Comparison of ENCODE assay signal across 18 cellular contexts in genomic region chr11:69132301-69132670, GRCh38. TPM values are rescaled to one million over a fixed set of nuclear protein-coding genes. Genes with fewer than 3 reads are reported as not detected.
DNase-seq lines count a peak whose midpoint lies in the region; ATAC-seq, FAIRE-seq and TF ChIP-seq lines count a peak whose summit lies in the region.
"Had no signal": no experiment of that assay in that cellular context is flagged by ENCODE, and none has a peak within 500 bp of the region (broad histone marks: within the 10 kb centered on the region; RNA-seq: fewer than 3 reads in every experiment).

No MANE protein-coding gene starts in this region.

- no TSS peak for BruUV-seq in IMR-90 (replicated peaks; lab: Mats Ljungman, UMichigan)

- H4K8ac ChIP-seq in IMR-90 (ENCODE audit: low read depth in 2 of 2, low read length in 2 of 2): no peak overlapping the region
- peak overlapping the region; percentile 29 for H4K8ac ChIP-seq in neuronal stem cell (ENCODE audit: low read depth, low read length)

- H3K9me1 ChIP-seq in IMR-90 (ENCODE audit: insufficient read depth, low read length): no peaks in the 10 kb centered on the region

- CTCF ChIA-PET in A549 (lab: Yijun Ruan, JAX): interaction anchor here (0.6 to 4.2 kb wide), 62 partner anchors 8 to 542 kb away, joined by 3 to 55 read pairs (median 5); partner anchors contain the start of genes CCND1, MYEOV and SMIM38
- CTCF ChIA-PET in IMR-90 (lab: Yijun Ruan, JAX): interaction anchor here (0.5 to 1.5 kb wide), 15 partner anchors 8 to 673 kb away, joined by 3 to 6 read pairs (median 3); partner anchors contain the start of gene MYEOV

- no peak overlapping the region for H4K5ac ChIP-seq in IMR-90 (ENCODE audit: low read depth, low read length)

- H4K91ac ChIP-seq in IMR-90 (ENCODE audit: insufficient read depth, low read depth, low read length) (peak overlapping the region; percentile 21; the same call in 1 of the 2 replicates), neuronal stem cell (ENCODE audit: low read depth, low read length, poor library complexity) (no peak overlapping the region)

- intact Hi-C loops in IMR-90 (cut with micrococcal nuclease) (loop anchor here (10.0 kb wide), 1 partner anchor 163 kb away; the partner anchor contains the start of gene MYEOV), ascending aorta (cut with DNase I) (loop anchor here (5.0 kb wide), 3 partner anchors 35 to 410 kb away; no protein-coding TSS in a partner anchor), heart left ventricle (cut with DNase I) (loop anchor here in 6 of 10 donors (5.0 to 10.0 kb wide), 9 partner anchors 73 to 510 kb away; partner anchors contain the start of genes MYEOV (in 3 of the 6) and CCND1 (in 1 of the 6)), posterior vena cava (cut with DNase I) (no loop called here)

- no peak for FAIRE-seq in A549 (lab: Jason Lieb, UNC)
- FAIRE-seq: D721Med had no signal

- H2BK5ac ChIP-seq in IMR-90 (ENCODE audit: low read depth, low read length, poor library complexity, severe bottlenecking) (no peak overlapping the region), neuronal stem cell (ENCODE audit: low read length) (peak overlapping the region; percentile 96)

- H3K56ac ChIP-seq in IMR-90 (ENCODE audit: extremely low read depth, insufficient read depth, low read length): no peak overlapping the region

- no peak for DNase-seq in A549 (ENCODE audit: low read depth in 1 of 2, low spot score in 1 of 2)
- DNase-seq in IMR-90: no peak
- DNase-seq in ascending aorta (ENCODE audit: low spot score in 2 of 2): no peak
- no peak for DNase-seq in neuronal stem cell (ENCODE audit: low spot score)
- no peak for DNase-seq in heart left ventricle
- DNase-seq in posterior vena cava (ENCODE audit: low spot score): no peak
- DNase-seq in stimulated activated naive CD8-positive, alpha-beta T cell treated with anti-CD3 and anti-CD28 coated beads, Interleukin-15, Interleukin-2, amounts not matched to agents 100 U/mL and 50 U/mL, for 24 hours: no peak
- DNase-seq: AML-193; GF-D8; Kasumi-1; NCI-H1694; NCI-H774; NK-92 treated with Interleukin-12 subunit alpha and Interleukin-12 subunit beta, amount 100 ng/mL, for 24 hours had no signal

- H3K23ac ChIP-seq in IMR-90 (ENCODE audit: low read depth, low read length): no peak overlapping the region
- peak overlapping the region; percentile 37 for H3K23ac ChIP-seq in neuronal stem cell (ENCODE audit: low read depth, low read length, poor library complexity)

- H2BK15ac ChIP-seq in IMR-90 (ENCODE audit: low read depth, low read length) (no peak overlapping the region), neuronal stem cell (ENCODE audit: low read length) (no peak overlapping the region)

- H2AK5ac ChIP-seq in IMR-90 (ENCODE audit: low read depth, low read length) (peak overlapping the region; percentile 76), neuronal stem cell (ENCODE audit: low read depth, low read length) (peak overlapping the region; percentile 100)

- H3K4me1 ChIP-seq in A549 (peaks cover 15% of the 10 kb centered on the region), IMR-90 (ENCODE audit: control insufficient read depth, insufficient read depth, low read length) (no peaks in the 10 kb centered on the region), ascending aorta (peaks cover 0 to 16% of the 10 kb centered on the region in 2 donors), neuronal stem cell (ENCODE audit: control insufficient read depth in 2 of 2, insufficient read depth in 1 of 2, low read depth in 1 of 2, low read length in 2 of 2) (peaks cover 2 to 8% of the 10 kb centered on the region in 2 donors), heart left ventricle (peaks cover 0 to 19% (median 14%) of the 10 kb centered on the region in 12 donors)

- no peak for TF ChIP-seq EP300 in A549 (IDR thresholded peaks at IDR 0.05)

- H3K9me3 ChIP-seq in A549: peaks cover 28% of the 10 kb centered on the region
- peaks cover 3% of the 10 kb centered on the region for H3K9me3 ChIP-seq in IMR-90 (ENCODE audit: control insufficient read depth, insufficient read depth, low read length)
- no peaks in the 10 kb centered on the region for H3K9me3 ChIP-seq in ascending aorta
- peaks cover 10 to 11% of the 10 kb centered on the region in 2 donors for H3K9me3 ChIP-seq in neuronal stem cell (replicated peaks in 1 of 2; ENCODE audit: control insufficient read depth in 2 of 2, insufficient read depth in 1 of 2, low read depth in 1 of 2, low read length in 2 of 2)
- peaks cover 0 to 25% (median 3%) of the 10 kb centered on the region in 12 donors for H3K9me3 ChIP-seq in heart left ventricle

- 0 out of 2 replicates have a peak overlapping the region, but pooled peaks have one; percentile 5 for H3K14ac ChIP-seq in IMR-90 (replicated peaks; ENCODE audit: low read depth, low read length)
- no peak overlapping the region for H3K14ac ChIP-seq in neuronal stem cell (ENCODE audit: low read length)

- no peaks in the 10 kb centered on the region for H3K36me3 ChIP-seq in IMR-90 (ENCODE audit: control insufficient read depth, insufficient read depth, low read length)
- peaks cover 4% of the 10 kb centered on the region in 2 donors for H3K36me3 ChIP-seq in ascending aorta
- H3K36me3 ChIP-seq in neuronal stem cell (replicated peaks in 1 of 2; ENCODE audit: control insufficient read depth in 2 of 2, insufficient read depth in 2 of 2, low read length in 2 of 2): peaks cover 0 to 2% of the 10 kb centered on the region in 2 donors
- H3K36me3 ChIP-seq in heart left ventricle: no peaks in the 10 kb centered on the region

- in situ Hi-C loops in IMR-90 (cut with MboI; ENCODE audit: low sequenced_read_pairs): no loop called here

- no peak for ATAC-seq in A549
- no peak for ATAC-seq in IMR-90 (ENCODE audit: low read depth)
- ATAC-seq in heart left ventricle: no peak
- ATAC-seq in HG03460 (IDR thresholded peaks at IDR 0.05; ENCODE audit: unreplicated experiment): no peak
- no peak for ATAC-seq in stimulated activated naive CD8-positive, alpha-beta T cell treated with anti-CD3 and anti-CD28 coated beads, Interleukin-15, Interleukin-2, amounts not matched to agents 100 U/mL and 50 U/mL, for 24 hours

- H3K79me1 ChIP-seq in IMR-90 (ENCODE audit: low read depth in 1 of 2, low read length in 2 of 2): no peaks in the 10 kb centered on the region
- no peaks in the 10 kb centered on the region for H3K79me1 ChIP-seq in neuronal stem cell (ENCODE audit: low read depth, low read length)

- H3K4ac ChIP-seq in IMR-90 (ENCODE audit: low read depth, low read length) (0 out of 2 replicates have a peak overlapping the region, but pooled peaks have one; percentile 56), neuronal stem cell (ENCODE audit: low read length) (peak overlapping the region; percentile 5)

- H3K18ac ChIP-seq in IMR-90 (ENCODE audit: low read depth, low read length) (no peak overlapping the region), neuronal stem cell (ENCODE audit: low read length) (peak overlapping the region; percentile 93)

- H3K27me3 ChIP-seq in IMR-90 (ENCODE audit: control insufficient read depth, insufficient read depth, low read length) (no peaks in the 10 kb centered on the region), ascending aorta (no peaks in the 10 kb centered on the region), neuronal stem cell (ENCODE audit: control insufficient read depth in 3 of 3, insufficient read depth in 3 of 3, low read depth in 1 of 3, low read length in 3 of 3) (no peaks in the 10 kb centered on the region), heart left ventricle (no peaks in the 10 kb centered on the region)

- peak overlapping the region; percentile 87 for H2BK12ac ChIP-seq in neuronal stem cell (ENCODE audit: low read length)

- peak overlapping the region; percentile 67 for H2BK120ac ChIP-seq in IMR-90 (ENCODE audit: low read depth, low read length)
- peak overlapping the region; percentile 29 for H2BK120ac ChIP-seq in neuronal stem cell (ENCODE audit: low read depth, low read length)

- H2AFZ ChIP-seq in IMR-90 (replicated peaks; ENCODE audit: low read length, poor library complexity) (peak overlapping the region; percentile 90), neuronal stem cell (ENCODE audit: low read length) (no peak overlapping the region)

- TF ChIP-seq RAD21 in A549 (conservative IDR thresholded peaks at IDR 0.05 in 1 of 2, IDR thresholded peaks at IDR 0.05 in 1 of 2) (no peak), IMR-90 (IDR thresholded peaks at IDR 0.05; ENCODE audit: low read length) (no peak)

- POLR2A ChIA-PET in A549 (lab: Yijun Ruan, JAX): interaction anchor here (0.6 to 2.2 kb wide), 4 partner anchors 162 to 538 kb away, joined by 3 to 13 read pairs (median 5); partner anchors contain the start of gene MYEOV
- POLR2A ChIA-PET in IMR-90 (lab: Charles Lee; ENCODE audit: unreplicated experiment): no interaction called here

- TF ChIP-seq CTCF in A549 (IDR thresholded peaks at IDR 0.05) (no peak), IMR-90 (conservative IDR thresholded peaks at IDR 0.05; ENCODE audit: low read depth, low read length) (no peak), ascending aorta (IDR thresholded peaks at IDR 0.05) (no peak), heart left ventricle (IDR thresholded peaks at IDR 0.05) (no peak)

- H3K4me2 ChIP-seq in A549 (no peak overlapping the region), IMR-90 (ENCODE audit: low read depth, low read length) (no peak overlapping the region), neuronal stem cell (ENCODE audit: insufficient read depth, low read length, poor library complexity, severe bottlenecking) (no peak overlapping the region)

- H3K9ac ChIP-seq in IMR-90 (ENCODE audit: low read depth, low read length) (no peak overlapping the region), neuronal stem cell (ENCODE audit: low read depth, low read length, poor library complexity) (no peak overlapping the region)

- dilution Hi-C loops in IMR-90 (cut with HindIII; ENCODE audit: low sequenced_read_pairs, unreplicated experiment): no loop called here

- TF ChIP-seq POLR2A in A549 (IDR thresholded peaks at IDR 0.05; ENCODE audit: low read length) (no peak), IMR-90 (IDR thresholded peaks at IDR 0.05; ENCODE audit: low read depth, low read length) (no peak), heart left ventricle (IDR thresholded peaks at IDR 0.05) (no peak)

- no peak overlapping the region for H2BK20ac ChIP-seq in IMR-90 (ENCODE audit: low read depth, low read length)

- H2AK9ac ChIP-seq in IMR-90 (replicated peaks; ENCODE audit: low read depth, low read length, poor library complexity): peak overlapping the region; percentile 93

- WGBS in A549 (ENCODE audit: missing lambda C conversion rate): 88% methylated on average over 7 of the region's 7 CpGs
- 75% methylated on average over 2 of the region's 7 CpGs; no CpG with 5 or more reads in 1 of the 2 experiments for WGBS in IMR-90 (ENCODE audit: extremely low coverage in 2 of 2, insufficient read length in 1 of 2), 2 experiments
- no CpG with 5 or more reads among the region's 7 CpGs for WGBS in neuronal stem cell (ENCODE audit: extremely low coverage in 2 of 2, insufficient read length in 2 of 2, insufficient replicate concordance in 1 of 2), 2 donors
- WGBS in heart left ventricle, 4 donors: 89 to 92% (median 91%) methylated on average over 6 to 7 of the region's 7 CpGs

- H3K4me3 ChIP-seq in A549 (no peak overlapping the region), IMR-90 (ENCODE audit: insufficient read depth, low read depth, low read length) (no peak overlapping the region), ascending aorta (no peak overlapping the region), neuronal stem cell (ENCODE audit: low read length in 2 of 2) (no peak overlapping the region), heart left ventricle (no peak overlapping the region)

- H3K27ac ChIP-seq in A549: peak overlapping the region; percentile 63 to 75; a peak in 5 of 6 replicates
- no peak overlapping the region for H3K27ac ChIP-seq in IMR-90 (ENCODE audit: insufficient read depth, low read length)
- H3K27ac ChIP-seq in ascending aorta: peak overlapping the region; percentile 72 to 73
- no peak overlapping the region for H3K27ac ChIP-seq in neuronal stem cell (replicated peaks; ENCODE audit: low read length)
- peak overlapping the region in 1 of 12 donors; percentile 57 for H3K27ac ChIP-seq in heart left ventricle

- H4K20me1 ChIP-seq in IMR-90 (ENCODE audit: insufficient read depth, low read length): no peaks in the 10 kb centered on the region

RNA-seq across cellular contexts. Expression of gene SMIM38, which starts 23.4 kb away (rescaled TPM):
- polyA plus RNA-seq in A549 (2011; rRNA removed): 0.08 and 0.24 TPM in 2 replicates
- 0.01 TPM in 2 replicates for polyA plus RNA-seq in A549 (2012; cell fraction: cytosol; rRNA removed)
- 0.23 and 0.27 TPM in 2 replicates for polyA plus RNA-seq in A549 (2012; cell fraction: nucleus; rRNA removed)
- polyA plus RNA-seq in A549 (2017; fragmentation: RNase III; extraction: RNeasy Plus Mini Kit Qiagen cat#74134 plus additional on column Dnase treatment): 0.05 to 0.08 TPM in 2 of 3 replicates, not detected in the other
- 0.15 and 0.21 TPM in 2 replicates for polyA minus RNA-seq in A549 (2011; rRNA and poly(A)+ RNA removed)
- under 0.01 and 0.28 TPM in 2 replicates for total RNA-seq in IMR-90 (2012; rRNA removed)
- polyA plus RNA-seq in IMR-90 (2012; rRNA removed): 0.05 and 0.07 TPM in 2 replicates
- polyA plus RNA-seq in IMR-90 (2012; cell fraction: cytosol; rRNA removed): 0.02 and 0.03 TPM in 2 replicates
- polyA plus RNA-seq in IMR-90 (2012; cell fraction: nucleus; rRNA removed; ENCODE audit: low replicate concordance): 0.56 and 0.64 TPM in 2 replicates
- total RNA-seq in ascending aorta: 3.1 TPM
- 0.26 TPM for polyA plus RNA-seq in neuronal stem cell (2013, experiment 1 of 2)
- 0.36 TPM for polyA plus RNA-seq in neuronal stem cell (2013, experiment 2 of 2)
- under 1 TPM in 8 of 9 donors, not detected in 1; 0.08 to 0.35 (median 0.15) TPM for total RNA-seq in heart left ventricle
- polyA plus RNA-seq in heart left ventricle: under 1 TPM; 0.08 to 0.15 TPM
- total RNA-seq in posterior vena cava: 1 to 10 TPM in 1 of 2 donors, under 1 TPM in 1; 0.76 to 1.4 TPM
- total RNA-seq: MCF 10A, RPMI7951 had no signal
- polyA plus RNA-seq: CD14-positive monocyte had no signal

Comparison
In these comparisons a context has a peak if more than half of its experiments do, and no peak if none do; other contexts are left out.
1. H3K27ac ChIP-seq: peak in A549 (2 of 2) and ascending aorta (2 of 2); none in IMR-90 (single experiment) and neuronal stem cell (single experiment).
2. intact Hi-C loops: an anchor here in IMR-90 (10.0 kb wide), ascending aorta (5.0 kb wide) and heart left ventricle (5.0 to 10.0 kb wide); none called in posterior vena cava.